In the genomic region with DNA sequence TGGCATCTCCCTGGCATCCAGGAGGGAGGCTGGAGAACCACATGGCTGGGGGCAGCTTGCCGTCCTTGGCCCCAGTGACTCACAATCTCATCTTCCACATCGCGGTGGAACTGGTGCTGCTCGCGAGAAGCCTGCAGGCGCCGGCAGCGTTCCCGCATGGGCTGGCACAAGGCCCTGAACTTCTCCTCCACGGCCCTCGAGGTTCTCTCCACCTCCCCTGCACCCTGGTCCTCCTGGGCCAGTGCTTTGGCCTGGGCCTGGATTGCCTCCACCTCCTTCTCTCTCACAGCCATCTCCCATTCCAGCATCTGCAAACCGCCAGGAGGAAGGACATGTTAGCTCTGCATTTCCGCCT, we compare ENCODE assay signal across 1 cellular context.
TF ChIP-seq lines count a peak whose summit lies in the region.

No MANE protein-coding gene starts in this region.

TF ChIP-seq in H1, 55 proteins besides CTCF, POLR2A, EP300 and RAD21:
- TF ChIP-seq TAF7 (optimal IDR thresholded peaks at IDR 0.05; ENCODE audit: borderline replicate concordance, low read depth, low read length), result no peak
- TF ChIP-seq MAFK (IDR thresholded peaks at IDR 0.05; ENCODE audit: low read depth, low read length), result no peak
TF ChIP-seq in H1: peak in this region for 0.
